In genomic region chrX:70033348-70033747, GRCh38 we compare ENCODE assay signal across 8 cellular contexts. TPM values are rescaled to one million over a fixed set of nuclear protein-coding genes. Genes with fewer than 3 reads are reported as not detected.
DNase-seq lines count a peak whose midpoint lies in the region; ATAC-seq, FAIRE-seq and TF ChIP-seq lines count a peak whose summit lies in the region.

No MANE protein-coding gene starts in this region.

- DNase-seq in SKM-1 treated with dmso at 0.1 percent for 144 hours (lab: John Stamatoyannopoulos, UW; ENCODE audit: unreplicated experiment) (peak; percentile 19), SKM-1 (lab: John Stamatoyannopoulos, UW; ENCODE audit: unreplicated experiment) (no peak), NCI-H1694 (lab: John Stamatoyannopoulos, UW) (peak; percentile 26), GM12878 (ENCODE audit: low read depth, low spot score) (no peak), medulla oblongata (ENCODE audit: extremely low spot score) (peak; percentile 11), uterus (no peak), suprapubic skin (ENCODE audit: low spot score in 2 of 2) (no peak)

- 20% methylated on average over 8 of the region's 8 CpGs for WGBS in GM12878 (ENCODE audit: insufficient coverage, insufficient replicate concordance, low lambda C conversion rate, missing lambda C conversion rate)
- 57% methylated on average over 8 of the region's 8 CpGs for WGBS in suprapubic skin

- H3K9ac ChIP-seq in GM12878 (ENCODE audit: control insufficient read depth, insufficient read depth, low read length), result no peak overlapping the region

- no peaks in the 10 kb centered on the region for H4K20me1 ChIP-seq in GM12878 (ENCODE audit: control insufficient read depth, insufficient read depth)

- TF ChIP-seq POLR2A in GM12878 (IDR thresholded peaks at IDR 0.05; ENCODE audit: low read depth, low read length), result no peak
- no peak for TF ChIP-seq POLR2A in uterus (IDR thresholded peaks at IDR 0.05)
- no peak for TF ChIP-seq POLR2A in suprapubic skin (IDR thresholded peaks at IDR 0.05)

- TF ChIP-seq CTCF in GM12878 (IDR thresholded peaks at IDR 0.05 in 2 of 3, conservative IDR thresholded peaks at IDR 0.05 in 1 of 3; ENCODE audit: control insufficient read depth in 2 of 3, extremely low read depth in 1 of 3, insufficient read depth in 1 of 3, low read depth in 3 of 3, low read length in 3 of 3), result peak; percentile 51 to 70 (median 63)
- peak in 1 of 4 experiments; percentile 11 for TF ChIP-seq CTCF in uterus (IDR thresholded peaks at IDR 0.05)
- peak in 1 of 2 donors; percentile 38 for TF ChIP-seq CTCF in suprapubic skin (IDR thresholded peaks at IDR 0.05)

- H3K4me1 ChIP-seq in GM12878 (ENCODE audit: control insufficient read depth, insufficient read depth, low read length) (no peaks in the 10 kb centered on the region), uterus (no peaks in the 10 kb centered on the region), suprapubic skin (no peaks in the 10 kb centered on the region)

- TF ChIP-seq EP300 in GM12878 (IDR thresholded peaks at IDR 0.05; ENCODE audit: borderline replicate concordance in 1 of 2, control insufficient read depth in 1 of 2, low read depth in 2 of 2, low read length in 2 of 2), result no peak
- TF ChIP-seq EP300 in suprapubic skin (IDR thresholded peaks at IDR 0.05), result no peak

- H3K4me2 ChIP-seq in GM12878 (ENCODE audit: control insufficient read depth, insufficient read depth), result no peak overlapping the region

- SMC1A ChIA-PET in GM12878 (lab: Charles Lee; ENCODE audit: uncharacterized antibody, unreplicated experiment), result interaction anchor here (1.2 to 2.8 kb wide), 3 partner anchors 8 to 64 kb away, joined by 4 to 16 read pairs (median 4); no protein-coding TSS in a partner anchor

- H3K4me3 ChIP-seq in GM12878 (no peak overlapping the region), uterus (no peak overlapping the region), suprapubic skin (no peak overlapping the region)

- H2AFZ ChIP-seq in GM12878 (ENCODE audit: control insufficient read depth, low read depth, low read length), result no peak overlapping the region; the same call in 1 of the 2 replicates

- H3K9me3 ChIP-seq in GM12878 (replicated peaks; ENCODE audit: control insufficient read depth, insufficient read depth, low read length), result no peaks in the 10 kb centered on the region
- H3K9me3 ChIP-seq in uterus, result no peaks in the 10 kb centered on the region
- H3K9me3 ChIP-seq in suprapubic skin, result no peaks in the 10 kb centered on the region

- H3K27me3 ChIP-seq in GM12878 (replicated peaks in 1 of 2; ENCODE audit: control insufficient read depth in 2 of 2, insufficient read depth in 2 of 2, low read length in 1 of 2) (no peaks in the 10 kb centered on the region), uterus (no peaks in the 10 kb centered on the region), suprapubic skin (no peaks in the 10 kb centered on the region)

- ATAC-seq in GM21786 (IDR thresholded peaks at IDR 0.05; ENCODE audit: unreplicated experiment) (peak; percentile 70), GM12878 (peak; percentile 85)

- intact Hi-C loops in GM12878 (cut with micrococcal nuclease; ENCODE audit: unreplicated experiment) (loop anchor here (2.0 to 5.0 kb wide), 3 partner anchors 63 to 399 kb away; partner anchors contain the start of gene P2RY4), uterus (cut with DNase I; ENCODE audit: low total_unique reads) (no loop called here)

- RAD21 ChIA-PET in GM12878 (lab: Charles Lee; ENCODE audit: unreplicated experiment), result interaction anchor here (1.0 to 1.2 kb wide), 2 partner anchors 63 to 400 kb away, joined by 3 read pairs; no protein-coding TSS in a partner anchor

- POLR2A ChIA-PET in GM12878 (lab: Charles Lee), result no interaction called here

- H3K79me2 ChIP-seq in GM12878 (ENCODE audit: control insufficient read depth, insufficient read depth, low read length), result no peaks in the 10 kb centered on the region

- H3K27ac ChIP-seq in GM12878 (ENCODE audit: control insufficient read depth, insufficient read depth) (no peak overlapping the region), uterus (no peak overlapping the region), suprapubic skin (no peak overlapping the region)

- BruUV-seq in GM12878 (replicated peaks; lab: Mats Ljungman, UMichigan), result no TSS peak

- H3K36me3 ChIP-seq in GM12878 (ENCODE audit: control insufficient read depth in 2 of 2, insufficient read depth in 2 of 2, low read length in 1 of 2) (no peaks in the 10 kb centered on the region), uterus (no peaks in the 10 kb centered on the region), suprapubic skin (no peaks in the 10 kb centered on the region)

- TF ChIP-seq RAD21 in GM12878 (IDR thresholded peaks at IDR 0.05; ENCODE audit: insufficient read depth, low read depth, low read length), result peak; percentile 57

- in situ Hi-C loops in GM12878 (cut with MboI), result loop anchor here (10.0 to 25.0 kb wide), 3 partner anchors 104 to 499 kb away; partner anchors contain the start of genes DLG3 and IGBP1

- FAIRE-seq in GM12878 (lab: Jason Lieb, UNC), result no peak

- CTCF ChIA-PET in GM12878 (lab: Yijun Ruan, JAX), result interaction anchor here (0.7 to 7.0 kb wide), 9 partner anchors 8 to 631 kb away, joined by 3 to 66 read pairs (median 4); partner anchors contain the start of gene IGBP1

RNA-seq across cellular contexts. Expression of gene AWAT2, which starts 16.4 kb away (rescaled TPM):
- not detected in 2 replicates for total RNA-seq in GM12878 (2013; cell fraction: nucleolus; rRNA removed)
- total RNA-seq in GM12878 (2014; rRNA removed), result not detected in 2 replicates
- total RNA-seq in GM12878 (2014; rRNA removed; fragmentation: Illumina TruSeq; extraction: Trizol), result not detected in 2 replicates
- not detected in 2 replicates for total RNA-seq in GM12878 (2021)
- polyA plus RNA-seq in GM12878 (2011; ENCODE audit: low read depth), result not detected
- polyA plus RNA-seq in GM12878 (2011; rRNA removed), result not detected in 2 replicates
- not detected in 2 replicates for polyA plus RNA-seq in GM12878 (2011; cell fraction: cytosol; rRNA removed)
- not detected in 2 replicates for polyA plus RNA-seq in GM12878 (2011; cell fraction: nucleus; rRNA removed)
- not detected in 2 replicates for polyA plus RNA-seq in GM12878 (2012)
- polyA plus RNA-seq in GM12878 (2014; fragmentation: Illumina TruSeq; extraction: Trizol), result not detected in 2 replicates
- not detected for polyA plus RNA-seq in GM12878 (2014; fragmentation: Nextera tagmentation; extraction: Ambion mirVana)
- polyA plus RNA-seq in GM12878 (2014; rRNA removed), result not detected in 2 replicates
- polyA plus RNA-seq in GM12878 (2016; fragmentation: Nextera tagmentation; extraction: Ambion mirVana), result not detected
- not detected in 2 replicates for polyA minus RNA-seq in GM12878 (2011; rRNA and poly(A)+ RNA removed)
- polyA minus RNA-seq in GM12878 (2011; cell fraction: cytosol; rRNA and poly(A)+ RNA removed), result not detected in 2 replicates
- not detected in 2 replicates for polyA minus RNA-seq in GM12878 (2011; cell fraction: nucleus; rRNA and poly(A)+ RNA removed)
- total RNA-seq in uterus, result not detected
- total RNA-seq in suprapubic skin, result 10 to 100 TPM in 2 of 4 donors, 1 to 10 TPM in 2; 4.7 to 23.0 (median 12.4) TPM

RNA-seq across cellular contexts. Expression of gene OTUD6A, which starts 28.9 kb away (rescaled TPM):
- not detected in 2 replicates for total RNA-seq in GM12878 (2013; cell fraction: nucleolus; rRNA removed)
- not detected in 2 replicates for total RNA-seq in GM12878 (2014; rRNA removed)
- total RNA-seq in GM12878 (2014; rRNA removed; fragmentation: Illumina TruSeq; extraction: Trizol), result not detected in 2 replicates
- not detected in 2 replicates for total RNA-seq in GM12878 (2021)
- polyA plus RNA-seq in GM12878 (2011; ENCODE audit: low read depth), result not detected
- not detected in 2 replicates for polyA plus RNA-seq in GM12878 (2011; rRNA removed)
- not detected in 2 replicates for polyA plus RNA-seq in GM12878 (2011; cell fraction: cytosol; rRNA removed)
- polyA plus RNA-seq in GM12878 (2011; cell fraction: nucleus; rRNA removed), result not detected in 2 replicates
- not detected in 2 replicates for polyA plus RNA-seq in GM12878 (2012)
- polyA plus RNA-seq in GM12878 (2014; fragmentation: Illumina TruSeq; extraction: Trizol), result not detected in 2 replicates
- polyA plus RNA-seq in GM12878 (2014; fragmentation: Nextera tagmentation; extraction: Ambion mirVana), result not detected
- not detected in 2 replicates for polyA plus RNA-seq in GM12878 (2014; rRNA removed)
- polyA plus RNA-seq in GM12878 (2016; fragmentation: Nextera tagmentation; extraction: Ambion mirVana), result not detected
- polyA minus RNA-seq in GM12878 (2011; rRNA and poly(A)+ RNA removed), result not detected in 2 replicates
- not detected in 2 replicates for polyA minus RNA-seq in GM12878 (2011; cell fraction: cytosol; rRNA and poly(A)+ RNA removed)
- polyA minus RNA-seq in GM12878 (2011; cell fraction: nucleus; rRNA and poly(A)+ RNA removed), result not detected in 2 replicates
- total RNA-seq in uterus, result not detected
- total RNA-seq in suprapubic skin, result not detected

Comparison
In these comparisons a context has a peak if more than half of its experiments do, and no peak if none do; other contexts are left out.
1. DNase-seq: peak in SKM-1 treated with dmso at 0.1 percent for 144 hours (single experiment), NCI-H1694 (single experiment) and medulla oblongata (single experiment); none in SKM-1 (single experiment), GM12878 (single experiment), uterus (0 of 2) and suprapubic skin (0 of 2).
2. RNA of gene AWAT2, which starts 16.4 kb away (total RNA-seq): 4.7 to 23.0 TPM in suprapubic skin; not detected in GM12878 and not detected in uterus; every median in the first group is over 4 times any median in the second.